In the genomic region with DNA sequence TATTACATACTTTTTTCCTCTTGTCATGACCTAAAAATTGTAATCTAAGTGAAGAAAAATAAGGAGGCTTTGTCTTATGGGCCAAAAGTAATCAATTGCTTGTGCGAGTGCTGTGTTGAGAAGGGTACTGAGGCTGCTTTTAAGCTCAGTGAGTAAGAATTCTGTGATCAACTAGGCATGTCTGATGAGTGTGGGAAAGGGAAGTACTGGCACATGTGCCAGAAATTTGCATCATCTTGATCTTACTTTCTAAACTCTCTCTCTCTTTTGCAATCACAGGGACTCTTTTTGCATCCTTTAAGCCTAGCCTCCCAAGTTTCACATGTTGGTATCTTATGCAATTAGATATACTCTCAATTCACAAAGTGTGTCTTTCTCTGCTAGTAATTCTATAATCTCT, we compare ENCODE assay signal across 15 cellular contexts.
"Had no signal": no experiment of that assay in that cellular context is flagged by ENCODE, and none has a peak within 500 bp of the region (broad histone marks: within the 10 kb centered on the region; RNA-seq: fewer than 3 reads in every experiment).

No MANE protein-coding gene starts in this region.

- H3K4me3 ChIP-seq: dorsolateral prefrontal cortex, esophagus squamous epithelium, hepatocyte, thyroid gland, uterus had no signal

- H3K36me3 Mint-ChIP-seq: naive B cell; stimulated activated memory B cell treated with anti-CD40 and anti-IgM and Interleukin-4, amounts not matched to agents 10 μg/mL and 1 μg/mL and 100 μg/mL, for 72 hours had no signal

- H2AFZ ChIP-seq: hepatocyte, parathyroid adenoma had no signal

- H3K27me3 ChIP-seq: dorsolateral prefrontal cortex, esophagus squamous epithelium, hepatocyte, neutrophil, thyroid gland, uterus had no signal

- H3K27ac Mint-ChIP-seq: activated CD4-positive, alpha-beta memory T cell treated with anti-CD3 and anti-CD28 coated beads, Interleukin-2, amount 10 ng/mL, durations not matched to agents 7 days and 5 days; activated T-cell treated with anti-CD3 and anti-CD28 coated beads, Interleukin-2, amount 50 U/mL, for 24 hours; naive B cell; stimulated activated memory B cell treated with anti-CD40 and anti-IgM and Interleukin-4, amounts not matched to agents 10 μg/mL and 1 μg/mL and 100 μg/mL, for 72 hours had no signal

- H3K79me2 ChIP-seq: hepatocyte, parathyroid adenoma had no signal

- H3K4me1 Mint-ChIP-seq: activated CD4-positive, alpha-beta memory T cell treated with anti-CD3 and anti-CD28 coated beads, Interleukin-2, amount 10 ng/mL, durations not matched to agents 7 days and 5 days; naive B cell; stimulated activated memory B cell treated with anti-CD40 and anti-IgM and Interleukin-4, amounts not matched to agents 10 μg/mL and 1 μg/mL and 100 μg/mL, for 72 hours had no signal

- H3K9ac ChIP-seq: parathyroid adenoma had no signal

- DNase-seq: activated CD4-positive, alpha-beta memory T cell treated with anti-CD3 and anti-CD28 coated beads, Interleukin-2, amount 10 ng/mL, durations not matched to agents 7 days and 5 days; activated effector memory CD4-positive, alpha-beta T cell treated with Interleukin-2 at 50 U/mL for 16 hours; activated naive CD4-positive, alpha-beta T cell treated with anti-CD3 and anti-CD28 coated beads, Interleukin-2, amount 50 U/mL, for 16 hours; activated T-cell treated with anti-CD3 and anti-CD28 coated beads, Interleukin-2, amount 50 U/mL, for 24 hours; dorsolateral prefrontal cortex; esophagus squamous epithelium; naive B cell; stimulated activated CD4-positive, alpha-beta T cell treated with anti-CD3 and anti-CD28 coated beads, Interleukin-12 subunit alpha, Interleukin-12 subunit beta, amount 100 ng/mL, for 4 hours; thyroid gland; uterus had no signal

- H3K4me2 ChIP-seq: hepatocyte had no signal

- H3K27me3 Mint-ChIP-seq: activated CD4-positive, alpha-beta memory T cell treated with anti-CD3 and anti-CD28 coated beads, Interleukin-2, amount 10 ng/mL, durations not matched to agents 7 days and 5 days; naive B cell had no signal

- H3K9me3 Mint-ChIP-seq: activated CD4-positive, alpha-beta memory T cell treated with anti-CD3 and anti-CD28 coated beads, Interleukin-2, amount 10 ng/mL, durations not matched to agents 7 days and 5 days; activated T-cell treated with anti-CD3 and anti-CD28 coated beads, Interleukin-2, amount 50 U/mL, for 24 hours had no signal

- H3K4me1 ChIP-seq: esophagus squamous epithelium, parathyroid adenoma, thyroid gland, uterus had no signal

- H3K9me3 ChIP-seq: esophagus squamous epithelium, neutrophil, thyroid gland had no signal

- ATAC-seq: stimulated activated memory B cell treated with anti-CD40 and anti-IgM and Interleukin-4, amounts not matched to agents 10 μg/mL and 1 μg/mL and 100 μg/mL, for 72 hours had no signal

- H3K27ac ChIP-seq: dorsolateral prefrontal cortex, esophagus squamous epithelium, hepatocyte, neutrophil, parathyroid adenoma, thyroid gland, uterus, VCaP had no signal

- H3K36me3 ChIP-seq: esophagus squamous epithelium, neutrophil, thyroid gland, uterus had no signal

- H3K4me3 Mint-ChIP-seq: activated CD4-positive, alpha-beta memory T cell treated with anti-CD3 and anti-CD28 coated beads, Interleukin-2, amount 10 ng/mL, durations not matched to agents 7 days and 5 days; activated T-cell treated with anti-CD3 and anti-CD28 coated beads, Interleukin-2, amount 50 U/mL, for 24 hours; naive B cell; stimulated activated memory B cell treated with anti-CD40 and anti-IgM and Interleukin-4, amounts not matched to agents 10 μg/mL and 1 μg/mL and 100 μg/mL, for 72 hours had no signal
